ENCODE assay signal across 17 cellular contexts in the genomic region with DNA sequence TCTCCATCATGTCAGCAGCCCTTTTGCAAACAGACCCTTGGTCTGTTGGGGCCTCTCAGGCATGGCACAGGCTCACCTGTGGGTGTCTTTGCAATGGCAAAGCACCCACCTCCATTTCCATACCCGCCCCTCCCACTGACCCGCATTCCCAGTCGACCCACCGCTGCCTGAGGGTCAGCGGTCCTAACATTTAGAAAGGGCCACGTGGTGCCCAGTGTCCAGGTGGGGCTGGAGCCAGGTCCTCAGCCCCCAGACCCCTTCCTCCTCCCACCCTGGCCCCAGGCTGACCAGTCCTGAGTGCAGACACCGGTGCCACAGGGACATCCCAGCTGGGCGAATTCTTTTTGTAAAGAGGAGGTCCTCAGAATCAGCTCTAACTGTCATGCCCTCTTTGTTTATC.
"Had no signal": no experiment of that assay in that cellular context is flagged by ENCODE, and none has a peak within 500 bp of the region (broad histone marks: within the 10 kb centered on the region; RNA-seq: fewer than 3 reads in every experiment).

No MANE protein-coding gene starts in this region.

- H3K9me3 Mint-ChIP-seq: natural killer cell had no signal

- H3K36me3 Mint-ChIP-seq: natural killer cell; stimulated activated memory B cell treated with anti-CD40 and anti-IgM and Interleukin-4, amounts not matched to agents 10 μg/mL and 1 μg/mL and 100 μg/mL, for 72 hours had no signal

- H3K4me1 ChIP-seq: left lung, parathyroid adenoma, prostate gland, right atrium auricular region, spleen, upper lobe of right lung had no signal

- H3K27me3 ChIP-seq: vagina had no signal

- H3K36me3 ChIP-seq: left lung, neutrophil, prostate gland, right atrium auricular region, spleen, transverse colon, upper lobe of right lung, vagina had no signal

- H3K4me3 ChIP-seq: left lung, prostate gland, right atrium auricular region, skin epidermis, spleen, transverse colon, upper lobe of right lung, vagina had no signal

- H3K4me3 Mint-ChIP-seq: natural killer cell; stimulated activated memory B cell treated with anti-CD40 and anti-IgM and Interleukin-4, amounts not matched to agents 10 μg/mL and 1 μg/mL and 100 μg/mL, for 72 hours had no signal

- H3K27ac Mint-ChIP-seq: natural killer cell; stimulated activated memory B cell treated with anti-CD40 and anti-IgM and Interleukin-4, amounts not matched to agents 10 μg/mL and 1 μg/mL and 100 μg/mL, for 72 hours had no signal

- H3K27ac ChIP-seq: left lung, neutrophil, parathyroid adenoma, prostate gland, right atrium auricular region, skin epidermis, spleen, transverse colon, upper lobe of right lung, vagina had no signal

- DNase-seq: cortex of kidney; left lung; mesenchymal stem cell; midbrain; natural killer cell; spleen; stimulated activated CD4-positive, alpha-beta T cell treated with anti-CD3 and anti-CD28 coated beads, Interleukin-4, amount 100 ng/mL, for 4 hours; stimulated activated naive CD8-positive, alpha-beta T cell treated with anti-CD3 and anti-CD28 coated beads, Interleukin-15, Interleukin-2, amounts not matched to agents 100 U/mL and 50 U/mL, for 24 hours; transverse colon; upper lobe of right lung had no signal

- H3K9me3 ChIP-seq: left lung, neutrophil, prostate gland, transverse colon, upper lobe of right lung, vagina had no signal

- H3K4me1 Mint-ChIP-seq: natural killer cell had no signal
